In the genomic region with DNA sequence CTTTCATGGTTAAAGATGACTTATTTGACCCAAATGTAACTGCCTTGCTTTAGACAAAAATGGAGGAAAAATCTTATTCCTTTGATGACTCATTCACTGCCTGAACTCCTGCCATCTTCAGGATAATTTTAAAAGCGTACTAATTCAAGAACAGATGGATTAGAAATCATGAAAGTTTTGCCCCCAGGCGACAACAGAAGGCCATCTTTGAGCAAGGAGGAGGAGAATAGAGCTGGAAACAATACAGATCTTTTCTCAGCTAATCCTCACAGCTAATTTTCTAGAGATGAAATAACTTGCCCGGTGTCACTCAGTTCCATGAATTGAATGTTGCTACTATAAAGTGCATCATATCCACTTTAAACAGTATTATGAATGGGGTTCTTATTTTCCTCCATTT, we compare ENCODE assay signal across 28 cellular contexts.
"Had no signal": no experiment of that assay in that cellular context is flagged by ENCODE, and none has a peak within 500 bp of the region (broad histone marks: within the 10 kb centered on the region; RNA-seq: fewer than 3 reads in every experiment).

No MANE protein-coding gene starts in this region.

- FAIRE-seq: astrocyte, pancreas, small intestine had no signal

- H3K4me1 ChIP-seq: pancreas, prostate gland, stomach, thyroid gland, upper lobe of left lung, vagina had no signal

- H3K4me2 ChIP-seq: hepatocyte had no signal

- H3K9me3 ChIP-seq: esophagus muscularis mucosa, gastrocnemius medialis, pancreas, prostate gland, sigmoid colon, stomach, thyroid gland, upper lobe of left lung, vagina had no signal

- H3K4me3 Mint-ChIP-seq: activated B cell treated with CpG ODN at 0.5 μM for 24 hours; activated CD4-positive, alpha-beta T cell treated with anti-CD3 and anti-CD28 coated beads for 36 hours; activated naive CD4-positive, alpha-beta T cell treated with anti-CD3 and anti-CD28 coated beads for 36 hours; activated naive CD8-positive, alpha-beta T cell treated with anti-CD3 and anti-CD28 coated beads for 36 hours; dendritic cell treated with granulocyte-macrophage colony-stimulating factor and Interleukin-4, amounts not matched to agents 40 ng/mL and 50 ng/mL, for 4 days; endodermal cell; mesothelial cell of epicardium; naive B cell; stimulated activated memory B cell treated with anti-CD40 and anti-IgM and Interleukin-4, amounts not matched to agents 10 μg/mL and 1 μg/mL and 100 μg/mL, for 72 hours; T-helper 2 cell treated with Interferon-gamma antibody and Interleukin-4, amounts not matched to agents 5 μg/mL and 100 μg/mL, for 36 hours had no signal

- H3K4me1 Mint-ChIP-seq: activated B cell treated with CpG ODN at 0.5 μM for 24 hours; activated CD4-positive, alpha-beta T cell treated with anti-CD3 and anti-CD28 coated beads for 36 hours; activated naive CD8-positive, alpha-beta T cell treated with anti-CD3 and anti-CD28 coated beads for 36 hours; naive B cell; stimulated activated memory B cell treated with anti-CD40 and anti-IgM and Interleukin-4, amounts not matched to agents 10 μg/mL and 1 μg/mL and 100 μg/mL, for 72 hours had no signal

- H3K27ac Mint-ChIP-seq: activated B cell treated with CpG ODN at 0.5 μM for 24 hours; activated CD4-positive, alpha-beta T cell treated with anti-CD3 and anti-CD28 coated beads for 36 hours; activated naive CD4-positive, alpha-beta T cell treated with anti-CD3 and anti-CD28 coated beads for 36 hours; activated naive CD8-positive, alpha-beta T cell treated with anti-CD3 and anti-CD28 coated beads for 36 hours; dendritic cell treated with granulocyte-macrophage colony-stimulating factor and Interleukin-4, amounts not matched to agents 40 ng/mL and 50 ng/mL, for 4 days; endodermal cell; mesothelial cell of epicardium; naive B cell; stimulated activated memory B cell treated with anti-CD40 and anti-IgM and Interleukin-4, amounts not matched to agents 10 μg/mL and 1 μg/mL and 100 μg/mL, for 72 hours; T-helper 2 cell treated with Interferon-gamma antibody and Interleukin-4, amounts not matched to agents 5 μg/mL and 100 μg/mL, for 36 hours had no signal

- H3K27me3 Mint-ChIP-seq: activated B cell treated with CpG ODN at 0.5 μM for 24 hours; activated CD4-positive, alpha-beta T cell treated with anti-CD3 and anti-CD28 coated beads for 36 hours; activated naive CD8-positive, alpha-beta T cell treated with anti-CD3 and anti-CD28 coated beads for 36 hours; dendritic cell treated with granulocyte-macrophage colony-stimulating factor and Interleukin-4, amounts not matched to agents 40 ng/mL and 50 ng/mL, for 4 days; naive B cell; stimulated activated memory B cell treated with anti-CD40 and anti-IgM and Interleukin-4, amounts not matched to agents 10 μg/mL and 1 μg/mL and 100 μg/mL, for 72 hours had no signal

- H3K9me3 Mint-ChIP-seq: endodermal cell; T-helper 2 cell treated with Interferon-gamma antibody and Interleukin-4, amounts not matched to agents 5 μg/mL and 100 μg/mL, for 36 hours had no signal

- H3K4me3 ChIP-seq: esophagus muscularis mucosa, gastrocnemius medialis, hepatocyte, pancreas, prostate gland, sigmoid colon, stomach, thyroid gland, upper lobe of left lung, vagina had no signal

- ATAC-seq: activated CD4-positive, alpha-beta T cell treated with anti-CD3 and anti-CD28 coated beads for 36 hours; gastrocnemius medialis; pancreas; stimulated activated memory B cell treated with anti-CD40 and anti-IgM and Interleukin-4, amounts not matched to agents 10 μg/mL and 1 μg/mL and 100 μg/mL, for 72 hours had no signal

- H3K36me3 Mint-ChIP-seq: activated naive CD8-positive, alpha-beta T cell treated with anti-CD3 and anti-CD28 coated beads for 36 hours; mesothelial cell of epicardium; naive B cell; stimulated activated memory B cell treated with anti-CD40 and anti-IgM and Interleukin-4, amounts not matched to agents 10 μg/mL and 1 μg/mL and 100 μg/mL, for 72 hours had no signal

- H3K79me2 ChIP-seq: hepatocyte had no signal

- H3K36me3 ChIP-seq: esophagus muscularis mucosa, gastrocnemius medialis, pancreas, prostate gland, sigmoid colon, stomach, thyroid gland, upper lobe of left lung, vagina had no signal

- DNase-seq: activated B cell treated with CpG ODN at 0.5 μM for 24 hours; activated CD4-positive, alpha-beta T cell treated with anti-CD3 and anti-CD28 coated beads for 36 hours; activated effector memory CD4-positive, alpha-beta T cell treated with anti-CD3 and anti-CD28 coated beads, Interleukin-2, amount 50 U/mL, for 16 hours; activated naive CD4-positive, alpha-beta T cell treated with anti-CD3 and anti-CD28 coated beads for 36 hours; activated naive CD8-positive, alpha-beta T cell treated with anti-CD3 and anti-CD28 coated beads for 36 hours; caudate nucleus; endodermal cell; gastrocnemius medialis; naive B cell; nucleus accumbens; pancreas; sigmoid colon; small intestine; stimulated activated CD4-positive, alpha-beta T cell treated with anti-CD3 and anti-CD28 coated beads, Interleukin-4, amount 100 ng/mL, for 24 hours; stimulated activated CD8-positive, alpha-beta memory T cell treated with anti-CD3 and anti-CD28 coated beads, Interleukin-4, amount 100 ng/mL, for 48 hours; stomach; T-helper 1 cell; thyroid gland; upper lobe of left lung had no signal

- H2AFZ ChIP-seq: hepatocyte had no signal

- H3K27ac ChIP-seq: esophagus muscularis mucosa, gastrocnemius medialis, hepatocyte, pancreas, prostate gland, sigmoid colon, stomach, thyroid gland, upper lobe of left lung, vagina had no signal

- H3K27me3 ChIP-seq: esophagus muscularis mucosa, gastrocnemius medialis, hepatocyte, pancreas, sigmoid colon, stomach, thyroid gland, upper lobe of left lung, vagina had no signal
